ENCODE assay signal across 23 cellular contexts in the genomic region with DNA sequence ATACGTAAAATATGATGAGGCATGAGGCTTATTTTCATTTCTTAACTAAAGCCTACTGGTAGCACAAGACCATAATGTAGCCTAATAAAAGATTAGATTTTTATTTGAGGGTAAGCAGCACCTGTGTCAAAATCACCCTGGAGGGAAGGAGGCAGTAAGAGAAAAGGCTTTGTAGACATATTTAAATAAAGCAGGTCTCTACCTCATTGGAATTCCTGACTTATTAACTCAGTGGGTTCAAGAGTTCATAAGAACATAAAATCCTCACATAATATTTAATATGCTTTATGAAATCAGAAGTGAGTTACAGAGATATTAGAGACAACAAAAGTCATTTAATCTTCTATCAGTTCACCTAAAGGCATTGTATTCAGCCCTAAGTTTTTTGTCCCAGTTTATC.
"Had no signal": no experiment of that assay in that cellular context is flagged by ENCODE, and none has a peak within 500 bp of the region (broad histone marks: within the 10 kb centered on the region; RNA-seq: fewer than 3 reads in every experiment).

No MANE protein-coding gene starts in this region.

- H3K27ac ChIP-seq: esophagus muscularis mucosa, hepatocyte, lower lobe of right lung, tibial artery had no signal

- H3K4me3 ChIP-seq: esophagus muscularis mucosa, hepatocyte, lower lobe of right lung, tibial artery had no signal

- H3K27me3 ChIP-seq: esophagus muscularis mucosa, hepatocyte, tibial artery had no signal

- ATAC-seq: activated CD8-positive, alpha-beta memory T cell treated with anti-CD3 and anti-CD28 coated beads, Interleukin-2, amount 10 ng/mL, durations not matched to agents 7 days and 5 days; activated T-helper 17 cell treated with anti-CD3 and anti-CD28 coated beads, Interleukin-2, amount 50 U/mL, for 72 hours; left cardiac atrium; lower lobe of right lung had no signal

- DNase-seq: activated B cell treated with CpG ODN at 0.5 μM for 24 hours; activated CD4-positive, alpha-beta memory T cell treated with anti-CD3 and anti-CD28 coated beads, Interleukin-2, amount 10 ng/mL, durations not matched to agents 7 days and 5 days; activated CD4-positive, alpha-beta T cell treated with anti-CD3 and anti-CD28 coated beads for 48 hours; activated CD8-positive, alpha-beta memory T cell treated with anti-CD3 and anti-CD28 coated beads, Interleukin-2, amount 10 ng/mL, durations not matched to agents 7 days and 5 days; activated naive CD4-positive, alpha-beta T cell; activated naive CD8-positive, alpha-beta T cell treated with anti-CD3 and anti-CD28 coated beads, Interleukin-2, amount 10 ng/mL, durations not matched to agents 7 days and 5 days; anterior cingulate cortex; effector CD4-positive, alpha-beta T cell; left cardiac atrium; lower lobe of right lung; midbrain; nephron progenitor cell; retina; stimulated activated CD4-positive, alpha-beta T cell treated with anti-CD3 and anti-CD28 coated beads, Interleukin-12 subunit alpha, Interleukin-12 subunit beta, amount 100 ng/mL, for 4 hours; stimulated activated CD4-positive, alpha-beta T cell treated with anti-CD3 and anti-CD28 coated beads, Interleukin-1b, Interleukin-23, amount 100 ng/mL, for 48 hours; stimulated activated CD8-positive, alpha-beta memory T cell treated with anti-CD3 and anti-CD28 coated beads, Interleukin-4, amount 100 ng/mL, for 48 hours; stimulated activated naive CD4-positive, alpha-beta T cell; SW 1271; T-helper 2 cell; tibial artery had no signal

- H3K9me3 ChIP-seq: esophagus muscularis mucosa, lower lobe of right lung, tibial artery had no signal

- H3K4me1 ChIP-seq: esophagus muscularis mucosa, lower lobe of right lung had no signal

- H3K36me3 ChIP-seq: esophagus muscularis mucosa, lower lobe of right lung, tibial artery had no signal
